7 cellular contexts compared by ENCODE assay signal in the genomic region with DNA sequence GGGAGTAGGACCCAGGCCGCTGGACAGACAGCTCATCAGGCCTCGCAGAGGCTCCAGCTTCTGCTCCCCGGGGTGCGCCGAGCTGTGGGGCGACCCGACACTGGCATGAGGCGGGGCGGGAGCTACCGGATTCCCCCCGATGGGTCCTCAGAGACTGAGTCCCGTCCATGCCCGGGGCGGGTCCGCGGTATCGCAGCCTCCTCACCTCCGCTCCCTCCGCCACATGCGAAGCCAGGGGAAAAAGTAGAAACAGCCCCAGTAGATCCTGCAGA.
DNase-seq lines count a peak whose midpoint lies in the region; ATAC-seq and TF ChIP-seq lines count a peak whose summit lies in the region.

No MANE protein-coding gene starts in this region.

- H3K27ac ChIP-seq in HL-60 (replicated peaks) (peak overlapping the region; percentile 61), neutrophil (peak overlapping the region; percentile 99)

- peaks cover 35% of the 10 kb centered on the region for H3K4me1 Mint-ChIP-seq in dendritic cell treated with granulocyte-macrophage colony-stimulating factor and Interleukin-4, amounts not matched to agents 40 ng/mL and 50 ng/mL, for 4 days (ENCODE audit: low read depth)

- peaks cover 13 to 14% of the 10 kb centered on the region in 2 experiments for H3K4me1 ChIP-seq in neutrophil (ENCODE audit: control insufficient read depth in 1 of 2, insufficient read depth in 1 of 2, low read depth in 1 of 2, low read length in 1 of 2)

- peaks cover 10% of the 10 kb centered on the region for H3K36me3 Mint-ChIP-seq in dendritic cell treated with granulocyte-macrophage colony-stimulating factor and Interleukin-4, amounts not matched to agents 40 ng/mL and 50 ng/mL, for 4 days (ENCODE audit: low read depth)

- H3K27me3 Mint-ChIP-seq in dendritic cell treated with granulocyte-macrophage colony-stimulating factor and Interleukin-4, amounts not matched to agents 40 ng/mL and 50 ng/mL, for 4 days = no peaks in the 10 kb centered on the region

- peak overlapping the region; percentile 81 for H3K4me3 Mint-ChIP-seq in dendritic cell treated with granulocyte-macrophage colony-stimulating factor and Interleukin-4, amounts not matched to agents 40 ng/mL and 50 ng/mL, for 4 days

- no peak for DNase-seq in HL-60 (ENCODE audit: low read depth in 1 of 2, low spot score in 1 of 2)
- no peak for DNase-seq in effector CD4-positive, alpha-beta T cell
- DNase-seq in NCI-H446 (lab: John Stamatoyannopoulos, UW) = no peak

- H3K4me3 ChIP-seq in HL-60 (replicated peaks; ENCODE audit: insufficient read depth, low read length) = peak overlapping the region; percentile 47
- peak overlapping the region; percentile 88 to 91 for H3K4me3 ChIP-seq in neutrophil (ENCODE audit: low read depth in 1 of 2, low read length in 1 of 2)

- TF ChIP-seq CTCF in HL-60 (IDR thresholded peaks at IDR 0.05; ENCODE audit: insufficient read depth, low read length) = no peak
- TF ChIP-seq CTCF in neutrophil (IDR thresholded peaks at IDR 0.05) = no peak

- H3K27me3 ChIP-seq in HL-60 (ENCODE audit: insufficient read depth, poor library complexity, severe bottlenecking) (no peaks in the 10 kb centered on the region), neutrophil (no peaks in the 10 kb centered on the region)

- peaks cover 11% of the 10 kb centered on the region for H3K9me3 Mint-ChIP-seq in dendritic cell treated with granulocyte-macrophage colony-stimulating factor and Interleukin-4, amounts not matched to agents 40 ng/mL and 50 ng/mL, for 4 days

- intact Hi-C loops in dendritic cell treated with granulocyte-macrophage colony-stimulating factor and Interleukin-4, amounts not matched to agents 40 ng/mL and 50 ng/mL, for 4 days (cut with micrococcal nuclease) = loop anchor here (1.0 to 5.0 kb wide), 2 partner anchors 28 to 407 kb away; a partner anchor contains a TSS

- ATAC-seq in GM19455 (IDR thresholded peaks at IDR 0.05; ENCODE audit: unreplicated experiment) (peak; percentile 29), HG02571 (IDR thresholded peaks at IDR 0.05; ENCODE audit: unreplicated experiment) (no peak)

- H3K27ac Mint-ChIP-seq in dendritic cell treated with granulocyte-macrophage colony-stimulating factor and Interleukin-4, amounts not matched to agents 40 ng/mL and 50 ng/mL, for 4 days = peak overlapping the region; percentile 91

- no peaks in the 10 kb centered on the region for H3K9me3 ChIP-seq in neutrophil

- H3K36me3 ChIP-seq in neutrophil = peaks cover 14% of the 10 kb centered on the region
